In genomic region chr12:40208707-40209106, GRCh38 we compare ENCODE assay signal across 11 cellular contexts. TPM values are rescaled to one million over a fixed set of nuclear protein-coding genes. Genes with fewer than 3 reads are reported as not detected.
DNase-seq lines count a peak whose midpoint lies in the region; ATAC-seq and TF ChIP-seq lines count a peak whose summit lies in the region.
"Had no signal": no experiment of that assay in that cellular context is flagged by ENCODE, and none has a peak within 500 bp of the region (broad histone marks: within the 10 kb centered on the region; RNA-seq: fewer than 3 reads in every experiment).

No MANE protein-coding gene starts in this region.

- H3K4me1 Mint-ChIP-seq in MCF 10A (ENCODE audit: insufficient read depth, unreplicated experiment), result peaks cover 19% of the 10 kb centered on the region

- DNase-seq in NOMO-1 treated with DMSO at 0.1 percent for 48 hours (lab: John Stamatoyannopoulos, UW; ENCODE audit: unreplicated experiment) (peak; percentile 97), spleen (no peak), A673 (ENCODE audit: low spot score) (no peak), iPS-NIHi11 (ENCODE audit: low spot score) (no peak), MCF 10A (ENCODE audit: unreplicated experiment) (no peak)
- no peak for DNase-seq in central memory CD4-positive, alpha-beta T cell
- DNase-seq: NCI-H1092 treated with DMSO at 0.1 percent for 48 hours had no signal

- H3K27ac Mint-ChIP-seq in MCF 10A (ENCODE audit: low read depth, unreplicated experiment), result no peak overlapping the region

- H3K36me3 ChIP-seq in spleen (no peaks in the 10 kb centered on the region), A673 (ENCODE audit: insufficient read depth, low read length, poor library complexity, severe bottlenecking) (no peaks in the 10 kb centered on the region)
- H3K36me3 ChIP-seq: gastrocnemius medialis had no signal

- peaks cover 4 to 32% (median 24%) of the 10 kb centered on the region in 6 donors for H3K4me1 ChIP-seq in spleen
- no peaks in the 10 kb centered on the region for H3K4me1 ChIP-seq in A673 (ENCODE audit: insufficient read depth, low read length, poor library complexity, severe bottlenecking)
- H3K4me1 ChIP-seq: gastrocnemius medialis had no signal

- no peaks in the 10 kb centered on the region for H3K27me3 ChIP-seq in spleen (replicated peaks in 1 of 7)
- H3K27me3 ChIP-seq in A673 (replicated peaks; ENCODE audit: insufficient read depth, low read depth, low read length, poor library complexity), result no peaks in the 10 kb centered on the region
- H3K27me3 ChIP-seq: gastrocnemius medialis had no signal

- BruUV-seq in A673 (replicated peaks; lab: Mats Ljungman, UMichigan) (no TSS peak), MCF 10A (replicated peaks; lab: Mats Ljungman, UMichigan) (no TSS peak)

- no peaks in the 10 kb centered on the region for H3K36me3 Mint-ChIP-seq in MCF 10A (ENCODE audit: insufficient read depth, unreplicated experiment)

- POLR2A ChIA-PET in A673 (lab: Charles Lee; ENCODE audit: low non-redundant PET) (no interaction called here), MCF 10A (lab: Yijun Ruan, JAX) (interaction anchor here (0.6 to 6.4 kb wide), 7 partner anchors 8 to 441 kb away, joined by 3 to 52 read pairs (median 4); partner anchors contain the start of gene LRRK2)

- H3K27me3 Mint-ChIP-seq in MCF 10A (ENCODE audit: insufficient read depth, unreplicated experiment), result no peaks in the 10 kb centered on the region

- H3K4me3 Mint-ChIP-seq in MCF 10A (ENCODE audit: unreplicated experiment), result no peak overlapping the region

- H3K9me3 ChIP-seq in spleen (peaks cover 0 to 21% (median 12%) of the 10 kb centered on the region in 8 donors), A673 (ENCODE audit: low read depth, low read length, poor library complexity, severe bottlenecking) (no peaks in the 10 kb centered on the region)
- H3K9me3 ChIP-seq: gastrocnemius medialis had no signal

- intact Hi-C loops in spleen (cut with DNase I; ENCODE audit: low total_unique reads), result no loop called here
- intact Hi-C loops in A673 (cut with micrococcal nuclease; ENCODE audit: unreplicated experiment), result no loop called here
- intact Hi-C loops in MCF 10A (cut with micrococcal nuclease), result no loop called here

- H3K27ac ChIP-seq in spleen (peak overlapping the region; percentile 51 to 93 (median 83)), A673 (ENCODE audit: low read depth, low read length, poor library complexity, severe bottlenecking) (no peak overlapping the region)
- H3K27ac ChIP-seq: gastrocnemius medialis, VCaP had no signal

- TF ChIP-seq CTCF in spleen (IDR thresholded peaks at IDR 0.05 in 8 of 11, conservative IDR thresholded peaks at IDR 0.05 in 3 of 11), result no peak
- no peak for TF ChIP-seq CTCF in A673 (conservative IDR thresholded peaks at IDR 0.05; ENCODE audit: low read depth, low read length)
- TF ChIP-seq CTCF in MCF 10A (IDR thresholded peaks at IDR 0.05; ENCODE audit: unreplicated experiment), result no peak

- no peak for TF ChIP-seq POLR2A in spleen (IDR thresholded peaks at IDR 0.05)

- WGBS in spleen, 5 donors, result 8 to 25% (median 11%) methylated on average over 2 of the region's 2 CpGs

- H3K9me3 Mint-ChIP-seq in MCF 10A (ENCODE audit: unreplicated experiment), result no peaks in the 10 kb centered on the region

- ATAC-seq in GM19395 (IDR thresholded peaks at IDR 0.05; ENCODE audit: unreplicated experiment), result peak; percentile 93
- peak; percentile 96 for ATAC-seq in HG02938 (IDR thresholded peaks at IDR 0.05; ENCODE audit: unreplicated experiment)
- ATAC-seq: gastrocnemius medialis had no signal

- H3K4me3 ChIP-seq in spleen, result peak overlapping the region in 1 of 8 donors; percentile 53
- H3K4me3 ChIP-seq in A673 (ENCODE audit: low read depth, low read length, poor library complexity, severe bottlenecking), result no peak overlapping the region
- H3K4me3 ChIP-seq: gastrocnemius medialis had no signal

- CTCF ChIA-PET in A673 (lab: Charles Lee), result no interaction called here
- CTCF ChIA-PET in MCF 10A (lab: Yijun Ruan, JAX), result interaction anchor here (0.6 to 1.7 kb wide), 6 partner anchors 15 to 144 kb away, joined by 3 to 6 read pairs (median 4); partner anchors contain the start of gene LRRK2

RNA-seq across cellular contexts. Expression of gene LRRK2, which starts 16.1 kb away (rescaled TPM):
- total RNA-seq in spleen, result 100 to 1,000 TPM in 1 of 7 donors, 10 to 100 TPM in 6; 41.3 to 106 (median 62.2) TPM
- 10 to 100 TPM in 2 of 3 donors, 1 to 10 TPM in 1; 7.7 to 15.1 (median 10.1) TPM for polyA plus RNA-seq in spleen
- total RNA-seq in A673 (2021), result 3.1 and 3.4 TPM in 2 replicates
- 4.2 and 4.5 TPM in 2 replicates for total RNA-seq in MCF 10A (2022)
